1 cellular context compared by ENCODE assay signal in genomic region chr1:156214024-156214748, GRCh38.
TF ChIP-seq lines count a peak whose summit lies in the region.

No MANE protein-coding gene starts in this region.

TF ChIP-seq in endothelial cell of umbilical vein, 7 proteins besides CTCF, POLR2A, EP300 and RAD21:
- TF ChIP-seq MYC (IDR thresholded peaks at IDR 0.05; ENCODE audit: low read depth, low read length) (no peak), FOS (IDR thresholded peaks at IDR 0.05; ENCODE audit: borderline replicate concordance, insufficient read depth, low read length) (no peak), POLR2AphosphoS5 (IDR thresholded peaks at IDR 0.05; ENCODE audit: insufficient read depth, low read depth, low read length) (no peak), JUN (IDR thresholded peaks at IDR 0.05; ENCODE audit: borderline replicate concordance, insufficient read depth, insufficient read length, low read depth) (no peak), EZH2 (IDR thresholded peaks at IDR 0.05; ENCODE audit: borderline replicate concordance, low read depth, low read length, severe bottlenecking) (no peak), GATA2 (IDR thresholded peaks at IDR 0.05; ENCODE audit: insufficient read depth, insufficient read length, low read depth, low read length) (no peak), MAX (IDR thresholded peaks at IDR 0.05; ENCODE audit: insufficient read depth, insufficient read length) (no peak)
TF ChIP-seq in endothelial cell of umbilical vein: peak in this region for 0.
